Comparison of ENCODE assay signal across 1 cellular context in the genomic region with DNA sequence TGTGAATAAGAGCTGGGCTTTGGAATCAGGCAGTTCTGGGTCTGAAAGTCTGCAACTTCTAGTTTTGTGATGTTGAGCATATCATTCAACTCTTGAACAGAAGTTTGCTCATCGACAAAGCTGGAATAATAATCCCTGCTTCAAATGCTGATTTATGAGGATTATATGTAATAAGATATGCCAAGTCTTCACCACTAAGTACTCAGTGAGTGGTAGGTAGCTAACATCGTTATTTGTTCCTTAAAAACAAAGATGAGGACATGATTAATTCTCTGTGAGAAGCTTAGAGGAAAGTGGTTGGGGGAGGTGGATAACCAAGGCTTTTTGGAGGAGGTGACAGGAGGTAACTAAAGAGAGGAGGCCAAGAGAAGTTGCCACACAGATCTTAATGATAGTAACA.
TF ChIP-seq lines count a peak whose summit lies in the region.

No MANE protein-coding gene starts in this region.

TF ChIP-seq in HEK293, 187 proteins besides CTCF, POLR2A, EP300 and RAD21 (continued from another document):
- TF ChIP-seq, protein P1, sequence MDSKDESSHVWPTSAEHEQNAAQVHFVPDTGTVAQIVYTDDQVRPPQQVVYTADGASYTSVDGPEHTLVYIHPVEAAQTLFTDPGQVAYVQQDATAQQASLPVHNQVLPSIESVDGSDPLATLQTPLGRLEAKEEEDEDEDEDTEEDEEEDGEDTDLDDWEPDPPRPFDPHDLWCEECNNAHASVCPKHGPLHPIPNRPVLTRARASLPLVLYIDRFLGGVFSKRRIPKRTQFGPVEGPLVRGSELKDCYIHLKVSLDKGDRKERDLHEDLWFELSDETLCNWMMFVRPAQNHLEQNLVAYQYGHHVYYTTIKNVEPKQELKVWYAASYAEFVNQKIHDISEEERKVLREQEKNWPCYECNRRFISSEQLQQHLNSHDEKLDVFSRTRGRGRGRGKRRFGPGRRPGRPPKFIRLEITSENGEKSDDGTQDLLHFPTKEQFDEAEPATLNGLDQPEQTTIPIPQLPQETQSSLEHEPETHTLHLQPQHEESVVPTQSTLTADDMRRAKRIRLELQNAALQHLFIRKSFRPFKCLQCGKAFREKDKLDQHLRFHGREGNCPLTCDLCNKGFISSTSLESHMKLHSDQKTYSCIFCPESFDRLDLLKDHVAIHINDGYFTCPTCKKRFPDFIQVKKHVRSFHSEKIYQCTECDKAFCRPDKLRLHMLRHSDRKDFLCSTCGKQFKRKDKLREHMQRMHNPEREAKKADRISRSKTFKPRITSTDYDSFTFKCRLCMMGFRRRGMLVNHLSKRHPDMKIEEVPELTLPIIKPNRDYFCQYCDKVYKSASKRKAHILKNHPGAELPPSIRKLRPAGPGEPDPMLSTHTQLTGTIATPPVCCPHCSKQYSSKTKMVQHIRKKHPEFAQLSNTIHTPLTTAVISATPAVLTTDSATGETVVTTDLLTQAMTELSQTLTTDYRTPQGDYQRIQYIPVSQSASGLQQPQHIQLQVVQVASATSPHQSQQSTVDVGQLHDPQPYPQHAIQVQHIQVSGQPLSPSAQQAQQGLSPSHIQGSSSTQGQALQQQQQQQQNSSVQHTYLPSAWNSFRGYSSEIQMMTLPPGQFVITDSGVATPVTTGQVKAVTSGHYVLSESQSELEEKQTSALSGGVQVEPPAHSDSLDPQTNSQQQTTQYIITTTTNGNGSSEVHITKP (tag by site-specific recombination; IDR thresholded peaks at IDR 0.05): 0 out of 2 replicates have a peak, but pooled peaks have one; percentile 13
- TF ChIP-seq ZNF629 (tag by site-specific recombination; IDR thresholded peaks at IDR 0.05) (peak; percentile 56), OSR2 (tag by site-specific recombination; IDR thresholded peaks at IDR 0.05) (peak; percentile 93), ZXDB (tag by site-specific recombination; IDR thresholded peaks at IDR 0.05) (0 out of 2 replicates have a peak, but pooled peaks have one; percentile 31), ZNF558 (tag by site-specific recombination; IDR thresholded peaks at IDR 0.05) (no peak), SP7 (tag by site-specific recombination; IDR thresholded peaks at IDR 0.05) (peak; percentile 81), ZNF366 (tag by site-specific recombination; conservative IDR thresholded peaks at IDR 0.05) (peak; percentile 38; the same call in 1 of the 2 replicates), KLF8 (tag by site-specific recombination; IDR thresholded peaks at IDR 0.05) (peak; percentile 55), ZNF510 (tag by site-specific recombination; IDR thresholded peaks at IDR 0.05; ENCODE audit: insufficient replicate concordance) (peak; percentile 54), ZNF548 (tag by site-specific recombination; IDR thresholded peaks at IDR 0.05) (no peak), ZBTB48 (tag by site-specific recombination; IDR thresholded peaks at IDR 0.05) (no peak)
- TF ChIP-seq, protein P2, sequence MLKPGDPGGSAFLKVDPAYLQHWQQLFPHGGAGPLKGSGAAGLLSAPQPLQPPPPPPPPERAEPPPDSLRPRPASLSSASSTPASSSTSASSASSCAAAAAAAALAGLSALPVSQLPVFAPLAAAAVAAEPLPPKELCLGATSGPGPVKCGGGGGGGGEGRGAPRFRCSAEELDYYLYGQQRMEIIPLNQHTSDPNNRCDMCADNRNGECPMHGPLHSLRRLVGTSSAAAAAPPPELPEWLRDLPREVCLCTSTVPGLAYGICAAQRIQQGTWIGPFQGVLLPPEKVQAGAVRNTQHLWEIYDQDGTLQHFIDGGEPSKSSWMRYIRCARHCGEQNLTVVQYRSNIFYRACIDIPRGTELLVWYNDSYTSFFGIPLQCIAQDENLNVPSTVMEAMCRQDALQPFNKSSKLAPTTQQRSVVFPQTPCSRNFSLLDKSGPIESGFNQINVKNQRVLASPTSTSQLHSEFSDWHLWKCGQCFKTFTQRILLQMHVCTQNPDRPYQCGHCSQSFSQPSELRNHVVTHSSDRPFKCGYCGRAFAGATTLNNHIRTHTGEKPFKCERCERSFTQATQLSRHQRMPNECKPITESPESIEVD (tag by site-specific recombination; IDR thresholded peaks at IDR 0.05): 0 out of 2 replicates have a peak, but pooled peaks have one; percentile 18
- TF ChIP-seq, protein P3, sequence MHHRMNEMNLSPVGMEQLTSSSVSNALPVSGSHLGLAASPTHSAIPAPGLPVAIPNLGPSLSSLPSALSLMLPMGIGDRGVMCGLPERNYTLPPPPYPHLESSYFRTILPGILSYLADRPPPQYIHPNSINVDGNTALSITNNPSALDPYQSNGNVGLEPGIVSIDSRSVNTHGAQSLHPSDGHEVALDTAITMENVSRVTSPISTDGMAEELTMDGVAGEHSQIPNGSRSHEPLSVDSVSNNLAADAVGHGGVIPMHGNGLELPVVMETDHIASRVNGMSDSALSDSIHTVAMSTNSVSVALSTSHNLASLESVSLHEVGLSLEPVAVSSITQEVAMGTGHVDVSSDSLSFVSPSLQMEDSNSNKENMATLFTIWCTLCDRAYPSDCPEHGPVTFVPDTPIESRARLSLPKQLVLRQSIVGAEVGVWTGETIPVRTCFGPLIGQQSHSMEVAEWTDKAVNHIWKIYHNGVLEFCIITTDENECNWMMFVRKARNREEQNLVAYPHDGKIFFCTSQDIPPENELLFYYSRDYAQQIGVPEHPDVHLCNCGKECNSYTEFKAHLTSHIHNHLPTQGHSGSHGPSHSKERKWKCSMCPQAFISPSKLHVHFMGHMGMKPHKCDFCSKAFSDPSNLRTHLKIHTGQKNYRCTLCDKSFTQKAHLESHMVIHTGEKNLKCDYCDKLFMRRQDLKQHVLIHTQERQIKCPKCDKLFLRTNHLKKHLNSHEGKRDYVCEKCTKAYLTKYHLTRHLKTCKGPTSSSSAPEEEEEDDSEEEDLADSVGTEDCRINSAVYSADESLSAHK (tag by site-specific recombination; IDR thresholded peaks at IDR 0.05): no peak
